In the genomic region with DNA sequence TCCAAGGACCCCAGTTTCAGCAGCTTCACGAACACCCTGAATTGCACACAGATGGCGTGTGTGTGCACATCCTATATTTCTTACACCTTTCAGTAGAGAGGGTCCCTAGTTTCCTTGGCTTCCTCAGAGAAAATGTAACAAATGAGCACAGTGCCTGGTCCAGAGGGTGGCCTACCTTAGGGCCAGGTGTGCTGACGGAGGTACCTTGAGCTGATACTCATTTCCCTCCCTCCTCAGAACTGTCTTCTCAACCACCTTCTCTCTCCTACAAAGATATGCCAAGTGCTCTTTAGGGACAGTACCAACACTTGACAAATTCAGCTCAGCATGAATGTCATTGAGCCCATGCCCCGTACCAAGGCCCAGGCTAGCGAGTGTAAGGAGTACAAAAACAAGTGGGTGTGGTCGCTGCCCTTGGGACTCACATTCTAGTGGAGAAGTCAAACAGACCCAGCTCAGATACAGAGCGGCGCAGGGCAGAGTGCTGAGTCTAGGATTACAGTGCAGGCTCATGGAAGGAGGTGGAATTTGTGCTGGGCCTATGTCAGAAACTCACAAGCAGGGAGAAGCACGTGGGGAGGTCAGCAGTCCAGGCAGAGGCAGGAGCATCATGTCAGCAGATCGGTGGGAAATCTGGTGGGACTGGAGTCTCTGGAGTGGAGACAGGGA, we compare ENCODE assay signal across 1 cellular context.
TF ChIP-seq lines count a peak whose summit lies in the region.

No MANE protein-coding gene starts in this region.

TF ChIP-seq in GM12891, 5 proteins besides CTCF, POLR2A, EP300 and RAD21:
- TF ChIP-seq PAX5 (IDR thresholded peaks at IDR 0.05; ENCODE audit: insufficient read depth, low read length, severe bottlenecking) (no peak), TAF1 (IDR thresholded peaks at IDR 0.05; ENCODE audit: low read depth, low read length) (no peak), POLR2AphosphoS5 (IDR thresholded peaks at IDR 0.05; ENCODE audit: low read depth, low read length) (no peak), SPI1 (IDR thresholded peaks at IDR 0.05; ENCODE audit: low read depth, low read length) (no peak), POU2F2 (IDR thresholded peaks at IDR 0.05; ENCODE audit: low read depth, low read length) (no peak)
